8 cellular contexts compared by ENCODE assay signal in the genomic region with DNA sequence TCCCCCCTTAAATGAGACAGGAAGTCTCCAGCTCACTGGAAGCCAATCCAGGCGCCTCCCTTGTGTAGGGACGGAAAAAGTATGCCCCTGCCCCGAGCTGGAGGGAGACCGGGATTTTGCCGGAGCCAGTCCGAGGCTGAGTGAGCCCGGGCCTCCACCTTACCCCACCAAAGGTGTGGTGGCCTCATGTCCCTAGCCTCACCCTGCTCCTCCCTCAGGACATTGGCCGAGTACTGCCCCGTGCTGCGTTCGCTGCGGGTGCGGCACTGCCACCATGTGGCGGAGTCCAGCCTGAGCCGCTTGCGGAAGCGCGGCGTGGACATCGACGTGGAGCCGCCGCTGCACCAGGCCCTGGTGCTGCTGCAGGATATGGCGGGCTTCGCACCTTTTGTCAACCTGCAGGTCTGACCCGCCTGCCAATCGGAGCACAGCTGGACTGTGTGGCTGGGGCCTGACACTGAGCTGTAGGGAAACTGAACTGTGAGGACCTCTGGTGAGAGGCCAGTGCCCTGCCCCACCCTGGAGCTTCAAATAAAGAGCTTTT. TPM values are rescaled to one million over a fixed set of nuclear protein-coding genes. Genes with fewer than 3 reads are reported as not detected.
DNase-seq lines count a peak whose midpoint lies in the region; TF ChIP-seq lines count a peak whose summit lies in the region.

No MANE protein-coding gene starts in this region.

- H3K79me1 ChIP-seq in mesenchymal stem cell (replicated peaks; ENCODE audit: low read length, poor library complexity, severe bottlenecking) = peaks cover 25% of the 10 kb centered on the region

- no peak overlapping the region for H3K27ac ChIP-seq in mesenchymal stem cell (ENCODE audit: low read length, poor library complexity, severe bottlenecking)

- H2AK5ac ChIP-seq in mesenchymal stem cell (ENCODE audit: low read length, severe bottlenecking) = no peak overlapping the region

- H4K91ac ChIP-seq in mesenchymal stem cell (ENCODE audit: low read length) = no peak overlapping the region

- H2BK12ac ChIP-seq in mesenchymal stem cell (ENCODE audit: low read length in 2 of 2) = no peak overlapping the region

- TF ChIP-seq CTCF in WI38 (IDR thresholded peaks at IDR 0.05; ENCODE audit: low read depth, low read length) = peak; percentile 82

- DNase-seq in NCI-H82 (lab: John Stamatoyannopoulos, UW) (peak; percentile 74), NCI-H82 treated with DMSO at 0.1 percent for 48 hours (lab: John Stamatoyannopoulos, UW; ENCODE audit: unreplicated experiment) (no peak), HuH-7.5 (ENCODE audit: low spot score) (peak; percentile 94), epidermal melanocyte (ENCODE audit: insufficient read length, low spot score) (peak; percentile 83), mesenchymal stem cell (peak; percentile 78), stromal cell of bone marrow (ENCODE audit: low read depth) (peak; percentile 43)
- DNase-seq in effector CD4-positive, alpha-beta T cell = no peak

- H2AFZ ChIP-seq in mesenchymal stem cell (ENCODE audit: low read depth, low read length) = peak overlapping the region; percentile 20

- peak overlapping the region; percentile 98 for H3K4me2 ChIP-seq in mesenchymal stem cell (ENCODE audit: low read length, poor library complexity, severe bottlenecking)

- peak overlapping the region; percentile 90; the same call in 1 of the 2 replicates for H3K4me3 ChIP-seq in WI38 (ENCODE audit: low read depth, low read length)
- H3K4me3 ChIP-seq in mesenchymal stem cell (ENCODE audit: insufficient read depth in 1 of 2, low read depth in 1 of 2, low read length in 2 of 2) = peak overlapping the region in 1 of 2 experiments; percentile 94

- H3K9ac ChIP-seq in mesenchymal stem cell (ENCODE audit: low read length) = peak overlapping the region; percentile 73

- peak overlapping the region in 1 of 2 experiments; percentile 67 for H3K14ac ChIP-seq in mesenchymal stem cell (ENCODE audit: low read length in 2 of 2)

- H3K36me3 ChIP-seq in mesenchymal stem cell (ENCODE audit: control insufficient read depth in 1 of 2, insufficient read depth in 2 of 2, low read depth in 1 of 2, low read length in 2 of 2) = peaks cover 22 to 30% of the 10 kb centered on the region in 2 experiments

- H3K4me1 ChIP-seq in mesenchymal stem cell (ENCODE audit: control insufficient read depth, insufficient read depth, low read depth, low read length) = peaks cover 33% of the 10 kb centered on the region

- no peak overlapping the region for H2BK15ac ChIP-seq in mesenchymal stem cell (ENCODE audit: low read depth, poor library complexity, severe bottlenecking)

- peak overlapping the region; percentile 20 for H4K8ac ChIP-seq in mesenchymal stem cell (ENCODE audit: low read length)

- no peak overlapping the region for H2BK5ac ChIP-seq in mesenchymal stem cell (ENCODE audit: low read depth, low read length, poor library complexity, severe bottlenecking)

- no peaks in the 10 kb centered on the region for H3K9me3 ChIP-seq in mesenchymal stem cell (ENCODE audit: control insufficient read depth, low read length)

- no peak overlapping the region for H2BK120ac ChIP-seq in mesenchymal stem cell (ENCODE audit: low read depth, low read length)

- no peak overlapping the region for H3K4ac ChIP-seq in mesenchymal stem cell (ENCODE audit: low read depth in 1 of 2, low read length in 2 of 2)

- peaks cover 16 to 17% of the 10 kb centered on the region in 2 experiments for H3K27me3 ChIP-seq in mesenchymal stem cell (ENCODE audit: control insufficient read depth in 1 of 2, insufficient read depth in 1 of 2, low read length in 2 of 2)

- peak overlapping the region in 1 of 2 experiments; percentile 63 for H3K18ac ChIP-seq in mesenchymal stem cell (ENCODE audit: low read depth in 1 of 2, low read length in 2 of 2)

- no peak overlapping the region for H3K23ac ChIP-seq in mesenchymal stem cell (ENCODE audit: low read length in 2 of 2)

- 14% methylated on average over 27 of the region's 27 CpGs for WGBS in mesenchymal stem cell

RNA-seq across cellular contexts. Expression of gene FBXL15, which starts 2.0 kb away (rescaled TPM):
- 7.3 TPM for polyA plus RNA-seq in mesenchymal stem cell (2013, experiment 1 of 2)
- 7.5 TPM for polyA plus RNA-seq in mesenchymal stem cell (2013, experiment 2 of 2)

RNA-seq across cellular contexts. Expression of gene PSD, which starts 4.1 kb away (rescaled TPM):
- polyA plus RNA-seq in mesenchymal stem cell (2013, experiment 1 of 2) = 2.6 TPM
- 2.2 TPM for polyA plus RNA-seq in mesenchymal stem cell (2013, experiment 2 of 2)

RNA-seq across cellular contexts. Expression of gene CUEDC2, which starts 9.7 kb away (rescaled TPM):
- polyA plus RNA-seq in mesenchymal stem cell (2013, experiment 1 of 2) = 77.8 TPM
- 80.7 TPM for polyA plus RNA-seq in mesenchymal stem cell (2013, experiment 2 of 2)

RNA-seq across cellular contexts. Expression of gene NFKB2, which starts 27.2 kb away (rescaled TPM):
- polyA plus RNA-seq in mesenchymal stem cell (2013, experiment 1 of 2) = 11.8 TPM
- polyA plus RNA-seq in mesenchymal stem cell (2013, experiment 2 of 2) = 11.2 TPM

RNA-seq across cellular contexts. Expression of gene C10orf95, which starts 28.7 kb away (rescaled TPM):
- not detected for polyA plus RNA-seq in mesenchymal stem cell (2013, experiment 1 of 2)
- 0.03 TPM for polyA plus RNA-seq in mesenchymal stem cell (2013, experiment 2 of 2)

Comparison
In these comparisons a context has a peak if more than half of its experiments do, and no peak if none do; other contexts are left out.
1. DNase-seq: peak in NCI-H82 (single experiment), HuH-7.5 (single experiment), epidermal melanocyte (single experiment), mesenchymal stem cell (single experiment) and stromal cell of bone marrow (single experiment); none in NCI-H82 treated with DMSO at 0.1 percent for 48 hours (single experiment) and effector CD4-positive, alpha-beta T cell (single experiment).